34 cellular contexts compared by ENCODE assay signal in the genomic region with DNA sequence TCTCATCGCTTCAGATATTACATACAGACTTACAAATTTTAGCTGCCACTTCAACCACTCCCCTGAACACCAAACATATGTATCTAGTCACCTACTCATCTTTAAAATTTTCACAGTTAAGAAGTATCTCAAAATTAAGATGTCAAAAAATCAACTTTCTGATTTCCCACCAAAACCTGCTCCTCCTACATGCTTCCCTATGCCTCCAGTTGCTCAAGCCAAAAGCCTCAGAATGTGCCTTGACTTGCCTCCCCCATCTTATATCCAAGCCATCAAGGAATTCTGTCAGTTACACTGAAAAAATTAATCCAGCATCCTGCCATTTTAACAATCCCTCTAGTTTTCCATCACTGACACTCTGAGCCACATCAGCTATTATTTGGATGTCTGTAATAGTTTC.
"Had no signal": no experiment of that assay in that cellular context is flagged by ENCODE, and none has a peak within 500 bp of the region (broad histone marks: within the 10 kb centered on the region; RNA-seq: fewer than 3 reads in every experiment).

No MANE protein-coding gene starts in this region.

- DNase-seq: activated CD4-positive, alpha-beta memory T cell treated with anti-CD3 and anti-CD28 coated beads, Interleukin-2, amount 10 ng/mL, durations not matched to agents 7 days and 5 days; activated CD4-positive, alpha-beta T cell treated with anti-CD3 and anti-CD28 coated beads for 1 hour; activated CD4-positive, alpha-beta T cell treated with anti-CD3 and anti-CD28 coated beads for 36 hours; activated CD4-positive, alpha-beta T cell treated with anti-CD3 and anti-CD28 coated beads for 48 hours; activated CD4-positive, alpha-beta T cell treated with anti-CD3 and anti-CD28 coated beads, Interleukin-2, amount 10 ng/mL, durations not matched to agents 7 days and 5 days; activated CD4-positive, alpha-beta T cell treated with anti-CD3 and anti-CD28 coated beads, Interleukin-2, amount 50 U/mL, for 48 hours; activated CD4-positive, CD25-positive, alpha-beta regulatory T cell; activated CD8-positive, alpha-beta memory T cell treated with anti-CD3 and anti-CD28 coated beads for 24 hours; activated CD8-positive, alpha-beta memory T cell treated with anti-CD3 and anti-CD28 coated beads, Interleukin-2, amount 10 ng/mL, durations not matched to agents 7 days and 5 days; activated CD8-positive, alpha-beta memory T cell treated with anti-CD3 and anti-CD28 coated beads, Interleukin-2, amount 50 U/mL, for 48 hours; activated CD8-positive, alpha-beta T cell treated with anti-CD3 and anti-CD28 coated beads, Interleukin-2, amount 10 ng/mL, durations not matched to agents 7 days and 5 days; activated effector memory CD4-positive, alpha-beta T cell treated with Interleukin-2 at 50 U/mL for 16 hours; activated gamma-delta T cell; activated naive CD4-positive, alpha-beta T cell treated with anti-CD3 and anti-CD28 coated beads, Interleukin-2, amount 10 ng/mL, durations not matched to agents 7 days and 5 days; activated naive CD4-positive, alpha-beta T cell treated with Interleukin-2 at 50 U/mL for 16 hours; activated naive CD8-positive, alpha-beta T cell treated with anti-CD3 and anti-CD28 coated beads, Interleukin-2, amount 10 ng/mL, durations not matched to agents 7 days and 5 days; activated naive CD8-positive, alpha-beta T cell treated with anti-CD3 and anti-CD28 coated beads, Interleukin-2, amount 50 U/mL, for 24 hours; activated T-cell treated with anti-CD3 and anti-CD28 coated beads, Interleukin-2, amount 50 U/mL, for 24 hours; activated T-cell treated with anti-CD3 and anti-CD28 coated beads, Interleukin-2, amount 50 U/mL, for 48 hours; amygdala; T-helper 1 cell; T-helper 2 cell; T-helper 9 cell; WERI-Rb-1 had no signal

- H3K9me3 Mint-ChIP-seq: activated CD4-positive, alpha-beta memory T cell treated with anti-CD3 and anti-CD28 coated beads, Interleukin-2, amount 10 ng/mL, durations not matched to agents 7 days and 5 days; activated CD4-positive, alpha-beta T cell treated with anti-CD3 and anti-CD28 coated beads, Interleukin-2, amount 10 ng/mL, durations not matched to agents 7 days and 5 days; activated naive CD4-positive, alpha-beta T cell treated with anti-CD3 and anti-CD28 coated beads, Interleukin-2, amount 50 U/mL, for 24 hours; activated naive CD8-positive, alpha-beta T cell treated with anti-CD3 and anti-CD28 coated beads, Interleukin-2, amount 10 ng/mL, durations not matched to agents 7 days and 5 days; activated T-cell treated with anti-CD3 and anti-CD28 coated beads, Interleukin-2, amount 50 U/mL, for 24 hours; activated T-helper 2 cell treated with anti-CD3 and anti-CD28 coated beads, Interferon-gamma antibody, Interleukin-2, Interleukin-4, amounts not matched to agents 10 μg/mL and 5 μg/mL and 100 μg/mL, durations not matched to agents 14 hours and 24 hours and 36 hours; central memory CD8-positive, alpha-beta T cell; T-helper 1 cell treated with Interleukin-12 subunit alpha and Interleukin-12 subunit beta and Interleukin-4 antibody, amounts not matched to agents 30 μg/mL and 1 μg/mL, for 36 hours had no signal

- H3K4me1 Mint-ChIP-seq: activated CD4-positive, alpha-beta memory T cell treated with anti-CD3 and anti-CD28 coated beads, Interleukin-2, amount 10 ng/mL, durations not matched to agents 7 days and 5 days; activated CD4-positive, alpha-beta T cell treated with anti-CD3 and anti-CD28 coated beads for 36 hours; activated CD4-positive, alpha-beta T cell treated with anti-CD3 and anti-CD28 coated beads, Interleukin-2, amount 10 ng/mL, durations not matched to agents 7 days and 5 days; activated CD8-positive, alpha-beta memory T cell treated with anti-CD3 and anti-CD28 coated beads, Interleukin-2, amount 10 ng/mL, durations not matched to agents 7 days and 5 days; activated naive CD4-positive, alpha-beta T cell treated with anti-CD3 and anti-CD28 coated beads, Interleukin-2, amount 10 ng/mL, durations not matched to agents 7 days and 5 days; activated naive CD4-positive, alpha-beta T cell treated with anti-CD3 and anti-CD28 coated beads, Interleukin-2, amount 50 U/mL, for 24 hours; activated naive CD8-positive, alpha-beta T cell treated with anti-CD3 and anti-CD28 coated beads, Interleukin-2, amount 10 ng/mL, durations not matched to agents 7 days and 5 days; activated naive CD8-positive, alpha-beta T cell treated with anti-CD3 and anti-CD28 coated beads, Interleukin-2, amount 50 U/mL, for 24 hours; brain; central memory CD8-positive, alpha-beta T cell had no signal

- H3K4me3 Mint-ChIP-seq: activated CD4-positive, alpha-beta memory T cell treated with anti-CD3 and anti-CD28 coated beads, Interleukin-2, amount 10 ng/mL, durations not matched to agents 7 days and 5 days; activated CD4-positive, alpha-beta T cell treated with anti-CD3 and anti-CD28 coated beads for 36 hours; activated CD4-positive, alpha-beta T cell treated with anti-CD3 and anti-CD28 coated beads, Interleukin-2, amount 10 ng/mL, durations not matched to agents 7 days and 5 days; activated CD8-positive, alpha-beta memory T cell treated with anti-CD3 and anti-CD28 coated beads, Interleukin-2, amount 10 ng/mL, durations not matched to agents 7 days and 5 days; activated CD8-positive, alpha-beta T cell treated with anti-CD3 and anti-CD28 coated beads, Interleukin-2, amount 10 ng/mL, durations not matched to agents 7 days and 5 days; activated naive CD4-positive, alpha-beta T cell treated with anti-CD3 and anti-CD28 coated beads, Interleukin-2, amount 10 ng/mL, durations not matched to agents 7 days and 5 days; activated naive CD4-positive, alpha-beta T cell treated with anti-CD3 and anti-CD28 coated beads, Interleukin-2, amount 50 U/mL, for 24 hours; activated naive CD8-positive, alpha-beta T cell; activated naive CD8-positive, alpha-beta T cell treated with anti-CD3 and anti-CD28 coated beads, Interleukin-2, amount 10 ng/mL, durations not matched to agents 7 days and 5 days; activated naive CD8-positive, alpha-beta T cell treated with anti-CD3 and anti-CD28 coated beads, Interleukin-2, amount 50 U/mL, for 24 hours; activated T-cell treated with anti-CD3 and anti-CD28 coated beads, Interleukin-2, amount 50 U/mL, for 24 hours; brain; central memory CD8-positive, alpha-beta T cell; T-helper 1 cell treated with Interleukin-12 subunit alpha and Interleukin-12 subunit beta and Interleukin-4 antibody, amounts not matched to agents 30 μg/mL and 1 μg/mL, for 36 hours; T-helper 2 cell treated with Interferon-gamma antibody and Interleukin-4, amounts not matched to agents 5 μg/mL and 100 μg/mL, for 36 hours; WTC11 had no signal

- H3K36me3 Mint-ChIP-seq: activated CD8-positive, alpha-beta memory T cell treated with anti-CD3 and anti-CD28 coated beads, Interleukin-2, amount 10 ng/mL, durations not matched to agents 7 days and 5 days; activated naive CD4-positive, alpha-beta T cell treated with anti-CD3 and anti-CD28 coated beads, Interleukin-2, amount 10 ng/mL, durations not matched to agents 7 days and 5 days; activated naive CD4-positive, alpha-beta T cell treated with anti-CD3 and anti-CD28 coated beads, Interleukin-2, amount 50 U/mL, for 24 hours; activated naive CD8-positive, alpha-beta T cell; activated naive CD8-positive, alpha-beta T cell treated with anti-CD3 and anti-CD28 coated beads, Interleukin-2, amount 10 ng/mL, durations not matched to agents 7 days and 5 days; WTC11 had no signal

- H3K4me1 ChIP-seq: ascending aorta had no signal

- H3K9me3 ChIP-seq: ascending aorta had no signal

- H3K27me3 ChIP-seq: ascending aorta, cardiac muscle cell had no signal

- H3K27me3 Mint-ChIP-seq: activated CD4-positive, alpha-beta memory T cell treated with anti-CD3 and anti-CD28 coated beads, Interleukin-2, amount 10 ng/mL, durations not matched to agents 7 days and 5 days; activated CD4-positive, alpha-beta T cell treated with anti-CD3 and anti-CD28 coated beads for 36 hours; activated CD4-positive, alpha-beta T cell treated with anti-CD3 and anti-CD28 coated beads, Interleukin-2, amount 10 ng/mL, durations not matched to agents 7 days and 5 days; activated CD8-positive, alpha-beta memory T cell treated with anti-CD3 and anti-CD28 coated beads, Interleukin-2, amount 10 ng/mL, durations not matched to agents 7 days and 5 days; activated naive CD4-positive, alpha-beta T cell treated with anti-CD3 and anti-CD28 coated beads, Interleukin-2, amount 10 ng/mL, durations not matched to agents 7 days and 5 days; activated naive CD8-positive, alpha-beta T cell; activated naive CD8-positive, alpha-beta T cell treated with anti-CD3 and anti-CD28 coated beads, Interleukin-2, amount 10 ng/mL, durations not matched to agents 7 days and 5 days; activated naive CD8-positive, alpha-beta T cell treated with anti-CD3 and anti-CD28 coated beads, Interleukin-2, amount 50 U/mL, for 24 hours; activated T-cell treated with anti-CD3 and anti-CD28 coated beads, Interleukin-2, amount 50 U/mL, for 24 hours; central memory CD8-positive, alpha-beta T cell had no signal

- H3K4me3 ChIP-seq: ascending aorta, cardiac muscle cell had no signal

- H3K36me3 ChIP-seq: ascending aorta, cardiac muscle cell, WERI-Rb-1 had no signal

- H3K27ac Mint-ChIP-seq: activated CD4-positive, alpha-beta memory T cell treated with anti-CD3 and anti-CD28 coated beads, Interleukin-2, amount 10 ng/mL, durations not matched to agents 7 days and 5 days; activated CD4-positive, alpha-beta T cell treated with anti-CD3 and anti-CD28 coated beads for 36 hours; activated CD4-positive, alpha-beta T cell treated with anti-CD3 and anti-CD28 coated beads, Interleukin-2, amount 10 ng/mL, durations not matched to agents 7 days and 5 days; activated CD8-positive, alpha-beta memory T cell treated with anti-CD3 and anti-CD28 coated beads, Interleukin-2, amount 10 ng/mL, durations not matched to agents 7 days and 5 days; activated CD8-positive, alpha-beta T cell treated with anti-CD3 and anti-CD28 coated beads, Interleukin-2, amount 10 ng/mL, durations not matched to agents 7 days and 5 days; activated naive CD4-positive, alpha-beta T cell treated with anti-CD3 and anti-CD28 coated beads, Interleukin-2, amount 10 ng/mL, durations not matched to agents 7 days and 5 days; activated naive CD4-positive, alpha-beta T cell treated with anti-CD3 and anti-CD28 coated beads, Interleukin-2, amount 50 U/mL, for 24 hours; activated naive CD8-positive, alpha-beta T cell; activated naive CD8-positive, alpha-beta T cell treated with anti-CD3 and anti-CD28 coated beads, Interleukin-2, amount 10 ng/mL, durations not matched to agents 7 days and 5 days; activated naive CD8-positive, alpha-beta T cell treated with anti-CD3 and anti-CD28 coated beads, Interleukin-2, amount 50 U/mL, for 24 hours; activated T-cell treated with anti-CD3 and anti-CD28 coated beads, Interleukin-2, amount 50 U/mL, for 24 hours; activated T-helper 2 cell treated with anti-CD3 and anti-CD28 coated beads, Interferon-gamma antibody, Interleukin-2, Interleukin-4, amounts not matched to agents 10 μg/mL and 5 μg/mL and 100 μg/mL, durations not matched to agents 14 hours and 24 hours and 36 hours; brain; T-helper 1 cell treated with Interleukin-12 subunit alpha and Interleukin-12 subunit beta and Interleukin-4 antibody, amounts not matched to agents 30 μg/mL and 1 μg/mL, for 36 hours; T-helper 2 cell treated with Interferon-gamma antibody and Interleukin-4, amounts not matched to agents 5 μg/mL and 100 μg/mL, for 36 hours; WTC11 had no signal

- H3K27ac ChIP-seq: ascending aorta, cardiac muscle cell, WERI-Rb-1 had no signal
